In the genomic region with DNA sequence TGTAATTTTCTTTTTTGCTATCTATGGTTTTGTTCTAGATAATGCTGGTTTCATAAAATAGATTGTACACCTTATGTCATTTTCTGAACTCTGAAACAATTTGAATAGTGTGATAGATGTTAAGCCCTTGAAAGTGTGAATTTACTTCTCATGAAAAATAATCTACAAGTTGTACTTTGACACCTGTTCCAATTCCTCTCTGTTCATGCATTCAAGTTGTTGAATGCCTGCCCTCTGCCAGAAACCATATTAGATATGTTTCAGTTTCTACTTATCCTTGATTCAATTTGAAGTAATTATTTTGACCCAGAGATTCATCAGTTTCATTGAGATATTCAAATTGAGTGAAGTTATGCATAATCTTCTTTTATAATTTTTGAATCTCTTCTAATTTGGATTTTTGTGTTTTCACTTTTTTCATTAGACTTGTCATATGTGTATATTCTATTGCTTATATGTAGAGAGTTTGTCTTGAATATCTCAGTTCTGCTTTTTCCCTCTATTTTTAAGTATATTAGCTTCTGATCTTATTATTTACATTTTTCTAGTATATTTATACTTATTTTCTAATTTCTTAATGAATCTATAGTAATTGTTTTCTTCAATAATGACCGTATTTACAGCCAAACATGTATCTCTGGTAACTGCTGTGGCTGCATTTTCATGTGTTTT, we compare ENCODE assay signal across 19 cellular contexts.
DNase-seq lines count a peak whose midpoint lies in the region; ATAC-seq, FAIRE-seq and TF ChIP-seq lines count a peak whose summit lies in the region.
"Had no signal": no experiment of that assay in that cellular context is flagged by ENCODE, and none has a peak within 500 bp of the region (broad histone marks: within the 10 kb centered on the region; RNA-seq: fewer than 3 reads in every experiment).

No MANE protein-coding gene starts in this region.

- FAIRE-seq in GM12891 (lab: Jason Lieb, UNC) (peak; percentile 13), GM19239 (lab: Jason Lieb, UNC) (peak; percentile 65)
- FAIRE-seq: K562 had no signal

- peak; percentile 56 for ATAC-seq in HG02623 (IDR thresholded peaks at IDR 0.05; ENCODE audit: unreplicated experiment)
- ATAC-seq in HG03280 (IDR thresholded peaks at IDR 0.05; ENCODE audit: unreplicated experiment), result peak; percentile 55
- ATAC-seq in GM19023 (IDR thresholded peaks at IDR 0.05; ENCODE audit: unreplicated experiment), result no peak
- ATAC-seq: K562; left lung; stimulated activated memory B cell treated with anti-CD40 and anti-IgM and Interleukin-4, amounts not matched to agents 10 μg/mL and 1 μg/mL and 100 μg/mL, for 72 hours had no signal

- DNase-seq in GM12891 (ENCODE audit: insufficient read length, low spot score) (no peak), GM19239 (ENCODE audit: insufficient read length, low spot score) (no peak), mucosa of gallbladder (ENCODE audit: low spot score) (no peak), NCI-H526 (lab: John Stamatoyannopoulos, UW) (no peak)
- DNase-seq in stimulated activated CD8-positive, alpha-beta memory T cell treated with anti-CD3 and anti-CD28 coated beads, Interleukin-4, amount 100 ng/mL, for 48 hours, result no peak
- DNase-seq: activated naive CD4-positive, alpha-beta T cell; DMS53; foreskin fibroblast; left lung; NCI-H1105 treated with DMSO at 0.1 percent for 48 hours; NK-92 treated with Interleukin-12 subunit alpha and Interleukin-12 subunit beta, amount 100 ng/mL, for 24 hours; ovary; T-helper 1 cell; upper lobe of left lung had no signal

- TF ChIP-seq POLR2A in GM12891 (IDR thresholded peaks at IDR 0.05; ENCODE audit: low read depth, low read length), result no peak

TF ChIP-seq in GM12891, 5 proteins besides CTCF, POLR2A, EP300 and RAD21:
- TF ChIP-seq POU2F2 (IDR thresholded peaks at IDR 0.05; ENCODE audit: low read depth, low read length) (no peak), SPI1 (IDR thresholded peaks at IDR 0.05; ENCODE audit: low read depth, low read length) (0 out of 2 replicates have a peak, but pooled peaks have one; percentile 6)
